Comparison of ENCODE assay signal across 13 cellular contexts in the genomic region with DNA sequence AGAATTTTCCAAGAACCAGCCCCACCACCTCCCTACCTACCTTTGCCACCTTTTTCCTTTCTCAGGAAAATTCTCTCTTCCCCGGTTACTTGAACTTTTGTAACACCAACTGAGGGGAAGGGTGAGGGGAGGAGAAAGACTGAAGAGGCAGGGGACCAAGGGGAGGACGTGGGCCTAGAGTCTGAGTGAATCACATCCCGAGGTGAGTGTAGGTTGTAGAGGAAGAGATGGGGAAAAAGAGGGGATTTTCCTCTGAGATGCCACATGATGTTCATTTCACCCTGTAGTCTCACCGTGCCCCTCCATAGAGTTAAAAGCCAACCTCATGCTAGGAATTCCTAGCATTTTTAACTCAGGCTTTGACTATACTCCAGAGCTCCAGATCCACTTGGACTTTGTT.
DNase-seq lines count a peak whose midpoint lies in the region; ATAC-seq and TF ChIP-seq lines count a peak whose summit lies in the region.
"Had no signal": no experiment of that assay in that cellular context is flagged by ENCODE, and none has a peak within 500 bp of the region (broad histone marks: within the 10 kb centered on the region; RNA-seq: fewer than 3 reads in every experiment).

No MANE protein-coding gene starts in this region.

- ATAC-seq in stimulated activated effector memory CD8-positive, alpha-beta T cell treated with anti-CD3 and anti-CD28 coated beads, Interleukin-12 subunit alpha, Interleukin-12 subunit beta, amount 100 ng/mL, for 72 hours = peak; percentile 60
- ATAC-seq in esophagus mucosa (no peak), HG02588 (IDR thresholded peaks at IDR 0.05; ENCODE audit: unreplicated experiment) (no peak)

- no peak overlapping the region for H3K9ac ChIP-seq in mammary epithelial cell (ENCODE audit: insufficient read depth, low read length)
- no peak overlapping the region for H3K9ac ChIP-seq in MM.1S (ENCODE audit: low read length)

- H3K4me3 Mint-ChIP-seq in T-helper 2 cell treated with Interferon-gamma antibody and Interleukin-4, amounts not matched to agents 5 μg/mL and 100 μg/mL, for 36 hours = peak overlapping the region; percentile 21
- H3K4me3 Mint-ChIP-seq in stimulated activated effector memory CD8-positive, alpha-beta T cell treated with anti-CD3 and anti-CD28 coated beads, Interleukin-12 subunit alpha, Interleukin-12 subunit beta, amount 100 ng/mL, for 72 hours = peak overlapping the region; percentile 71

- no peaks in the 10 kb centered on the region for H3K79me2 ChIP-seq in mammary epithelial cell (ENCODE audit: insufficient read depth, low read length)
- no peaks in the 10 kb centered on the region for H3K79me2 ChIP-seq in MM.1S (ENCODE audit: low read length)

- peaks cover 18% of the 10 kb centered on the region for H3K4me1 ChIP-seq in mammary epithelial cell (ENCODE audit: insufficient read depth, low read length)
- H3K4me1 ChIP-seq in MM.1S (ENCODE audit: low read length) = peaks cover 13% of the 10 kb centered on the region
- H3K4me1 ChIP-seq: colonic mucosa, prostate gland had no signal

- H3K27me3 ChIP-seq in mammary epithelial cell (ENCODE audit: insufficient read depth, low read length) (no peaks in the 10 kb centered on the region), MM.1S (replicated peaks; ENCODE audit: insufficient read depth, low read length) (no peaks in the 10 kb centered on the region)
- H3K27me3 ChIP-seq: colonic mucosa, tibial nerve had no signal

- no peak overlapping the region for H3K4me3 ChIP-seq in mammary epithelial cell (replicated peaks in 1 of 3; ENCODE audit: insufficient read depth in 1 of 3, low read depth in 2 of 3, low read length in 3 of 3)
- no peak overlapping the region for H3K4me3 ChIP-seq in MM.1S (ENCODE audit: low read length)
- H3K4me3 ChIP-seq: colonic mucosa, prostate gland, tibial nerve had no signal

- WGBS in mammary epithelial cell (ENCODE audit: low coverage, missing lambda C conversion rate) = 67% methylated on average over 2 of the region's 4 CpGs

- CTCF ChIA-PET in mammary epithelial cell (lab: Charles Lee; ENCODE audit: low non-redundant PET) = no interaction called here

- H4K20me1 ChIP-seq in mammary epithelial cell (ENCODE audit: insufficient read depth, low read length) = no peaks in the 10 kb centered on the region
- H4K20me1 ChIP-seq in MM.1S (ENCODE audit: insufficient read depth, low read length) = no peaks in the 10 kb centered on the region

- H3K27ac Mint-ChIP-seq in T-helper 2 cell treated with Interferon-gamma antibody and Interleukin-4, amounts not matched to agents 5 μg/mL and 100 μg/mL, for 36 hours = peak overlapping the region; percentile 61
- H3K27ac Mint-ChIP-seq in stimulated activated effector memory CD8-positive, alpha-beta T cell treated with anti-CD3 and anti-CD28 coated beads, Interleukin-12 subunit alpha, Interleukin-12 subunit beta, amount 100 ng/mL, for 72 hours = peak overlapping the region; percentile 99

- no peak overlapping the region for H3K4me2 ChIP-seq in mammary epithelial cell (ENCODE audit: insufficient read depth, low read depth, low read length)
- H3K4me2 ChIP-seq in MM.1S (ENCODE audit: low read depth, low read length) = no peak overlapping the region

- dilution Hi-C loops in mammary epithelial cell (cut with HindIII; ENCODE audit: low sequenced_read_pairs) = no loop called here

- H3K9me3 Mint-ChIP-seq in T-helper 2 cell treated with Interferon-gamma antibody and Interleukin-4, amounts not matched to agents 5 μg/mL and 100 μg/mL, for 36 hours = peaks cover 13% of the 10 kb centered on the region
- peaks cover 2% of the 10 kb centered on the region for H3K9me3 Mint-ChIP-seq in stimulated activated effector memory CD8-positive, alpha-beta T cell treated with anti-CD3 and anti-CD28 coated beads, Interleukin-12 subunit alpha, Interleukin-12 subunit beta, amount 100 ng/mL, for 72 hours

- intact Hi-C loops in mammary epithelial cell (cut with micrococcal nuclease) = no loop called here

- H3K4me1 Mint-ChIP-seq in T-helper 2 cell treated with Interferon-gamma antibody and Interleukin-4, amounts not matched to agents 5 μg/mL and 100 μg/mL, for 36 hours (ENCODE audit: low read depth) = peaks cover 74% of the 10 kb centered on the region
- H3K4me1 Mint-ChIP-seq in stimulated activated effector memory CD8-positive, alpha-beta T cell treated with anti-CD3 and anti-CD28 coated beads, Interleukin-12 subunit alpha, Interleukin-12 subunit beta, amount 100 ng/mL, for 72 hours = peaks cover 88% of the 10 kb centered on the region

- H3K36me3 ChIP-seq in mammary epithelial cell (ENCODE audit: insufficient read depth, low read length) = no peaks in the 10 kb centered on the region
- H3K36me3 ChIP-seq in MM.1S (replicated peaks; ENCODE audit: insufficient read depth, low read length) = no peaks in the 10 kb centered on the region
- H3K36me3 ChIP-seq: colonic mucosa, prostate gland, tibial nerve had no signal

- H3K27me3 Mint-ChIP-seq in T-helper 2 cell treated with Interferon-gamma antibody and Interleukin-4, amounts not matched to agents 5 μg/mL and 100 μg/mL, for 36 hours (ENCODE audit: low read depth) = no peaks in the 10 kb centered on the region

- H3K9me3 ChIP-seq in mammary epithelial cell (replicated peaks; ENCODE audit: insufficient read depth, low read length) (no peaks in the 10 kb centered on the region), MM.1S (replicated peaks; ENCODE audit: insufficient read depth, low read length) (no peaks in the 10 kb centered on the region)
- H3K9me3 ChIP-seq: colonic mucosa, prostate gland had no signal

- in situ Hi-C loops in mammary epithelial cell (cut with MboI; ENCODE audit: low sequenced_read_pairs in 2 of 2) = no loop called here

- no TSS peak for BruUV-seq in mammary epithelial cell (replicated peaks; lab: Mats Ljungman, UMichigan)

- TF ChIP-seq CTCF in mammary epithelial cell (conservative IDR thresholded peaks at IDR 0.05 in 1 of 2, IDR thresholded peaks at IDR 0.05 in 1 of 2; ENCODE audit: extremely low read depth in 1 of 2, insufficient read depth in 1 of 2, low read depth in 1 of 2, low read length in 2 of 2) = no peak
- no peak for TF ChIP-seq CTCF in MM.1S (IDR thresholded peaks at IDR 0.05; ENCODE audit: low read length)

- no peaks in the 10 kb centered on the region for H3K9me2 ChIP-seq in MM.1S (replicated peaks; ENCODE audit: insufficient read depth, low read length)

- DNase-seq in activated T-cell treated with anti-CD3 and anti-CD28 coated beads for 24 hours (ENCODE audit: low read depth) (peak; percentile 30), mammary epithelial cell (no peak), MM.1S (no peak)
- DNase-seq in activated T-cell treated with anti-CD3 and anti-CD28 coated beads, Interleukin-2, amount 50 U/mL, for 1 hour = no peak
- DNase-seq in T-helper 2 cell treated with Interferon-gamma antibody and Interleukin-4, amounts not matched to agents 5 μg/mL and 100 μg/mL, for 36 hours (ENCODE audit: low spot score) = peak; percentile 54
- DNase-seq in stimulated activated effector memory CD8-positive, alpha-beta T cell treated with anti-CD3 and anti-CD28 coated beads, Interleukin-12 subunit alpha, Interleukin-12 subunit beta, amount 100 ng/mL, for 72 hours (ENCODE audit: low spot score in 2 of 2) = peak in 1 of 2 donors; percentile 67
- DNase-seq: activated gamma-delta T cell treated with Interleukin-2 at 50 U/mL for 16 hours, colonic mucosa, KG1 had no signal

- H3K27ac ChIP-seq in mammary epithelial cell (ENCODE audit: insufficient read depth, low read depth, low read length) = no peak overlapping the region
- no peak overlapping the region for H3K27ac ChIP-seq in MM.1S (ENCODE audit: low read length)
- H3K27ac ChIP-seq: colonic mucosa, prostate gland, tibial nerve had no signal

- H2AFZ ChIP-seq in mammary epithelial cell (ENCODE audit: low read depth, low read length) = peak overlapping the region; percentile 85
- no peak overlapping the region for H2AFZ ChIP-seq in MM.1S (ENCODE audit: low read length)

- H3K36me3 Mint-ChIP-seq in T-helper 2 cell treated with Interferon-gamma antibody and Interleukin-4, amounts not matched to agents 5 μg/mL and 100 μg/mL, for 36 hours (ENCODE audit: low read depth) = peaks cover 18% of the 10 kb centered on the region
- peaks cover 27% of the 10 kb centered on the region for H3K36me3 Mint-ChIP-seq in stimulated activated effector memory CD8-positive, alpha-beta T cell treated with anti-CD3 and anti-CD28 coated beads, Interleukin-12 subunit alpha, Interleukin-12 subunit beta, amount 100 ng/mL, for 72 hours

- peaks cover 5% of the 10 kb centered on the region; the same call in 1 of the 2 replicates for H3F3A ChIP-seq in MM.1S (ENCODE audit: insufficient read depth, low read length)

Comparison
In these comparisons a context has a peak if more than half of its experiments do, and no peak if none do; other contexts are left out.
1. DNase-seq: peak in activated T-cell treated with anti-CD3 and anti-CD28 coated beads for 24 hours (single experiment) and T-helper 2 cell treated with Interferon-gamma antibody and Interleukin-4, amounts not matched to agents 5 μg/mL and 100 μg/mL, for 36 hours (single experiment); none in activated T-cell treated with anti-CD3 and anti-CD28 coated beads, Interleukin-2, amount 50 U/mL, for 1 hour (single experiment), mammary epithelial cell (single experiment) and MM.1S (single experiment).